ENCODE assay signal across 21 cellular contexts in the genomic region with DNA sequence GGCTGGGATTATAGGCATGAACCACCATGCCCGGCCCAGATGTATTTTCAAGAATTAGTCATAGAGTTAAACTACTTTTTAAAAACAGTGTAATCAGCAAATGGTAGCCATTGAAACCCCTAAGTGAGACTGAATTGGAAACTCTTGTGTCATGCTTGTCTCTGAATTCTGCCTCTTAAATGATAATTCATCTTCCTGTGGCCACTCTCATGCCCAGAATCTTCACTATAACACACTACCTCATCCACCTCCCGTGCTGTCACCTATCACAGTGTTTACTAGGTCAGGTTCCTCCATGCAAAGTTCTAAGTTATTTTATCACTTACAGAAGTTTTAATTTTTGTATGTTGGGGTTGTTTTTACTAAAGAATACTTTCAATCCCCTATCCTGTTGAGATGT.
DNase-seq lines count a peak whose midpoint lies in the region; ATAC-seq and TF ChIP-seq lines count a peak whose summit lies in the region.
"Had no signal": no experiment of that assay in that cellular context is flagged by ENCODE, and none has a peak within 500 bp of the region (broad histone marks: within the 10 kb centered on the region; RNA-seq: fewer than 3 reads in every experiment).

No MANE protein-coding gene starts in this region.

- no peaks in the 10 kb centered on the region for H3K4me1 Mint-ChIP-seq in activated CD8-positive, alpha-beta T cell treated with anti-CD3 and anti-CD28 coated beads for 36 hours (ENCODE audit: low read depth)
- no peaks in the 10 kb centered on the region for H3K4me1 Mint-ChIP-seq in activated CD8-positive, alpha-beta T cell treated with anti-CD3 and anti-CD28 coated beads, Interleukin-2, amount 10 ng/mL, durations not matched to agents 7 days and 5 days (ENCODE audit: low read depth)
- no peaks in the 10 kb centered on the region for H3K4me1 Mint-ChIP-seq in activated T-helper 17 cell treated with anti-CD3 and anti-CD28 coated beads, Interleukin-2, amount 50 U/mL, for 72 hours
- peaks cover 13 to 27% (median 15%) of the 10 kb centered on the region in 3 donors for H3K4me1 Mint-ChIP-seq in naive B cell
- H3K4me1 Mint-ChIP-seq in naive thymus-derived CD8-positive, alpha-beta T cell, result peaks cover 0 to 13% (median 0%) of the 10 kb centered on the region in 4 donors

- POLR2A ChIA-PET in activated CD8-positive, alpha-beta T cell treated with anti-CD3 and anti-CD28 coated beads for 36 hours (lab: Charles Lee), result no interaction called here
- POLR2A ChIA-PET in activated CD8-positive, alpha-beta T cell treated with anti-CD3 and anti-CD28 coated beads, Interleukin-2, amount 10 ng/mL, durations not matched to agents 7 days and 5 days (lab: Charles Lee), result no interaction called here
- POLR2A ChIA-PET in naive thymus-derived CD8-positive, alpha-beta T cell (lab: Charles Lee), result no interaction called here

- peak; percentile 27 for ATAC-seq in activated CD8-positive, alpha-beta T cell treated with anti-CD3 and anti-CD28 coated beads for 36 hours
- no peak for ATAC-seq in activated CD8-positive, alpha-beta T cell treated with anti-CD3 and anti-CD28 coated beads, Interleukin-2, amount 10 ng/mL, durations not matched to agents 7 days and 5 days
- peak; percentile 51 for ATAC-seq in activated T-helper 17 cell treated with anti-CD3 and anti-CD28 coated beads, Interleukin-2, amount 50 U/mL, for 72 hours (replicated peaks)
- ATAC-seq in naive B cell (ENCODE audit: low read depth in 2 of 2) (no peak), HG03442 (IDR thresholded peaks at IDR 0.05; ENCODE audit: unreplicated experiment) (no peak)
- ATAC-seq in naive thymus-derived CD8-positive, alpha-beta T cell, result no peak
- ATAC-seq: Right ventricle myocardium inferior had no signal

- no peak overlapping the region for H3K27ac Mint-ChIP-seq in activated CD8-positive, alpha-beta T cell treated with anti-CD3 and anti-CD28 coated beads for 36 hours
- no peak overlapping the region for H3K27ac Mint-ChIP-seq in activated CD8-positive, alpha-beta T cell treated with anti-CD3 and anti-CD28 coated beads, Interleukin-2, amount 10 ng/mL, durations not matched to agents 7 days and 5 days
- H3K27ac Mint-ChIP-seq in activated T-helper 17 cell treated with anti-CD3 and anti-CD28 coated beads, Interleukin-2, amount 50 U/mL, for 72 hours, result no peak overlapping the region
- H3K27ac Mint-ChIP-seq in naive B cell, result peak overlapping the region in 5 of 6 donors; percentile 7 to 85 (median 23)
- H3K27ac Mint-ChIP-seq in naive thymus-derived CD8-positive, alpha-beta T cell, result peak overlapping the region in 1 of 10 donors; percentile 35

- TF ChIP-seq CTCF in activated CD8-positive, alpha-beta T cell treated with anti-CD3 and anti-CD28 coated beads for 36 hours (IDR thresholded peaks at IDR 0.05), result no peak
- no peak for TF ChIP-seq CTCF in GM20000 (IDR thresholded peaks at IDR 0.05; ENCODE audit: extremely low read depth, missing control alignments)

- CTCF ChIA-PET in activated CD8-positive, alpha-beta T cell treated with anti-CD3 and anti-CD28 coated beads for 36 hours (lab: Charles Lee), result no interaction called here
- CTCF ChIA-PET in activated CD8-positive, alpha-beta T cell treated with anti-CD3 and anti-CD28 coated beads, Interleukin-2, amount 10 ng/mL, durations not matched to agents 7 days and 5 days (lab: Charles Lee), result no interaction called here

- H3K9me3 Mint-ChIP-seq in activated CD8-positive, alpha-beta T cell treated with anti-CD3 and anti-CD28 coated beads for 36 hours, result no peaks in the 10 kb centered on the region
- H3K9me3 Mint-ChIP-seq in activated CD8-positive, alpha-beta T cell treated with anti-CD3 and anti-CD28 coated beads, Interleukin-2, amount 10 ng/mL, durations not matched to agents 7 days and 5 days (ENCODE audit: insufficient read depth), result no peaks in the 10 kb centered on the region
- no peaks in the 10 kb centered on the region for H3K9me3 Mint-ChIP-seq in activated T-helper 17 cell treated with anti-CD3 and anti-CD28 coated beads, Interleukin-2, amount 50 U/mL, for 72 hours
- no peaks in the 10 kb centered on the region for H3K9me3 Mint-ChIP-seq in naive B cell
- H3K9me3 Mint-ChIP-seq in naive thymus-derived CD8-positive, alpha-beta T cell, result peaks cover 0 to 3% (median 0%) of the 10 kb centered on the region in 9 donors

- no peak for DNase-seq in activated CD8-positive, alpha-beta T cell treated with anti-CD3 and anti-CD28 coated beads for 36 hours
- no peak for DNase-seq in activated CD8-positive, alpha-beta T cell treated with anti-CD3 and anti-CD28 coated beads, Interleukin-2, amount 10 ng/mL, durations not matched to agents 7 days and 5 days
- no peak for DNase-seq in naive B cell
- no peak for DNase-seq in COLO668 (lab: John Stamatoyannopoulos, UW; ENCODE audit: unreplicated experiment)
- no peak for DNase-seq in GM20000 (ENCODE audit: low spot score)
- no peak for DNase-seq in naive thymus-derived CD8-positive, alpha-beta T cell
- DNase-seq: HCEC 1CT, KBM-7, MM.1S, NCI-H1092, NCI-H1417 treated with DMSO at 0.1 percent for 48 hours, NCI-H187, NCI-H2081 treated with DMSO at 0.1 percent for 48 hours, NCI-H2171 treated with DMSO at 0.1 percent for 48 hours, NCI-H345, NCI-H510A treated with DMSO at 0.1 percent for 48 hours, NCI-H748 treated with DMSO at 0.1 percent for 48 hours, PC-9 had no signal

- H3K36me3 Mint-ChIP-seq in activated CD8-positive, alpha-beta T cell treated with anti-CD3 and anti-CD28 coated beads for 36 hours (ENCODE audit: low read depth), result peaks cover 5% of the 10 kb centered on the region
- no peaks in the 10 kb centered on the region for H3K36me3 Mint-ChIP-seq in activated CD8-positive, alpha-beta T cell treated with anti-CD3 and anti-CD28 coated beads, Interleukin-2, amount 10 ng/mL, durations not matched to agents 7 days and 5 days (ENCODE audit: low read depth)
- H3K36me3 Mint-ChIP-seq in activated T-helper 17 cell treated with anti-CD3 and anti-CD28 coated beads, Interleukin-2, amount 50 U/mL, for 72 hours (ENCODE audit: low read depth), result no peaks in the 10 kb centered on the region
- H3K36me3 Mint-ChIP-seq in naive B cell, result no peaks in the 10 kb centered on the region
- H3K36me3 Mint-ChIP-seq in naive thymus-derived CD8-positive, alpha-beta T cell, result peaks cover 0 to 17% (median 8%) of the 10 kb centered on the region in 3 donors

- H3K27me3 Mint-ChIP-seq in activated CD8-positive, alpha-beta T cell treated with anti-CD3 and anti-CD28 coated beads for 36 hours, result no peaks in the 10 kb centered on the region
- H3K27me3 Mint-ChIP-seq in activated CD8-positive, alpha-beta T cell treated with anti-CD3 and anti-CD28 coated beads, Interleukin-2, amount 10 ng/mL, durations not matched to agents 7 days and 5 days (ENCODE audit: low read depth), result no peaks in the 10 kb centered on the region
- no peaks in the 10 kb centered on the region for H3K27me3 Mint-ChIP-seq in activated T-helper 17 cell treated with anti-CD3 and anti-CD28 coated beads, Interleukin-2, amount 50 U/mL, for 72 hours
- no peaks in the 10 kb centered on the region for H3K27me3 Mint-ChIP-seq in naive B cell
- H3K27me3 Mint-ChIP-seq in naive thymus-derived CD8-positive, alpha-beta T cell, result no peaks in the 10 kb centered on the region

- intact Hi-C loops in activated CD8-positive, alpha-beta T cell treated with anti-CD3 and anti-CD28 coated beads for 36 hours (cut with micrococcal nuclease), result no loop called here

- H3K4me3 Mint-ChIP-seq in activated CD8-positive, alpha-beta T cell treated with anti-CD3 and anti-CD28 coated beads for 36 hours, result no peak overlapping the region
- H3K4me3 Mint-ChIP-seq in activated CD8-positive, alpha-beta T cell treated with anti-CD3 and anti-CD28 coated beads, Interleukin-2, amount 10 ng/mL, durations not matched to agents 7 days and 5 days, result no peak overlapping the region
- H3K4me3 Mint-ChIP-seq in activated T-helper 17 cell treated with anti-CD3 and anti-CD28 coated beads, Interleukin-2, amount 50 U/mL, for 72 hours, result no peak overlapping the region
- H3K4me3 Mint-ChIP-seq in naive B cell, result no peak overlapping the region
- no peak overlapping the region for H3K4me3 Mint-ChIP-seq in naive thymus-derived CD8-positive, alpha-beta T cell

Comparison
In these comparisons a context has a peak if more than half of its experiments do, and no peak if none do; other contexts are left out.
1. ATAC-seq: peak in activated CD8-positive, alpha-beta T cell treated with anti-CD3 and anti-CD28 coated beads for 36 hours (single experiment) and activated T-helper 17 cell treated with anti-CD3 and anti-CD28 coated beads, Interleukin-2, amount 50 U/mL, for 72 hours (single experiment); none in activated CD8-positive, alpha-beta T cell treated with anti-CD3 and anti-CD28 coated beads, Interleukin-2, amount 10 ng/mL, durations not matched to agents 7 days and 5 days (single experiment), naive B cell (0 of 2), naive thymus-derived CD8-positive, alpha-beta T cell (0 of 2) and HG03442 (single experiment).
2. H3K27ac Mint-ChIP-seq: peak in naive B cell (5 of 6); none in activated CD8-positive, alpha-beta T cell treated with anti-CD3 and anti-CD28 coated beads for 36 hours (single experiment), activated CD8-positive, alpha-beta T cell treated with anti-CD3 and anti-CD28 coated beads, Interleukin-2, amount 10 ng/mL, durations not matched to agents 7 days and 5 days (single experiment) and activated T-helper 17 cell treated with anti-CD3 and anti-CD28 coated beads, Interleukin-2, amount 50 U/mL, for 72 hours (single experiment).